ENCODE assay signal across 8 cellular contexts in the genomic region with DNA sequence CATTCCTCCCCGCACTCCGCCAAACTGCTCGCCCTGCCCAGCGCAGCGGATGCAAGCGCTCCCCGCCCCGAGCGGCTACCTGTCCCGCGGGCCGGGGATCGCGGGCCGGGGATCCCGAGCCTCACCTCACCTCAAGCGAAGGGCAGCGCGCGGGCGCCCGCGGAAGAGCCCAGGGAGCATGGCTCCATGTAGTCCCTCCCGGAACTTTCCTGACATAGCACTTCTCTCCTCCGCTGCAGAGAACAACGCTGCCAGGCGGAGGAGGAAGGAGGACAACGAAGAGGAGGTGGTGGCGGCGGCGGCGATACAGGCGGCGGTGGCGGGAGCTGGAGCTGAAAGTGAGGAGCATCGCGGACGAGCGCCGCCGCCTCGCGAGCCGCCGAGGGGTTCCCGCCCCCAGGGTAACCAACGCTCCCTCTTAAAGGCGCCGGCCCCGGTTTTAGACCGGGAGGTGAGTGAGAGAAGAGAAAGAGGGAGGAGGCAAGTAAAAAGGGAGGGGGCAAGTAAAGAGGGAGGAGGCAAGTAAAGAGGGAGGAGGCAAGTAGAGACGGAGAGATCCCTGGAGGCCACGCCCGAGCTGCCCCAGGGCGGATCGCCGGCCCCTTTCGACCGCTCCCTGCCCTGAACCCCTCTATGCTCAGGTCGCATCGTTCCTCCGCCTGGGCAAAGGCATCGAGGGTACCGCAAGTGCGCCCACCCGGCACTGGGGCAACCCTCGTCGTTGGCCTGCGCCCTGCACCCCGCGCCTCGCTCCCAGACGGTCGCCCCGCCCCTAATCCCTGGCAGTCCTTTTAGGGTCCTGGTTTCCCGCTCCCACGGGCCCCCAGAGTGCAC. TPM values are rescaled to one million over a fixed set of nuclear protein-coding genes. Genes with fewer than 3 reads are reported as not detected.
DNase-seq lines count a peak whose midpoint lies in the region; ATAC-seq and TF ChIP-seq lines count a peak whose summit lies in the region.

A gene with protein sequence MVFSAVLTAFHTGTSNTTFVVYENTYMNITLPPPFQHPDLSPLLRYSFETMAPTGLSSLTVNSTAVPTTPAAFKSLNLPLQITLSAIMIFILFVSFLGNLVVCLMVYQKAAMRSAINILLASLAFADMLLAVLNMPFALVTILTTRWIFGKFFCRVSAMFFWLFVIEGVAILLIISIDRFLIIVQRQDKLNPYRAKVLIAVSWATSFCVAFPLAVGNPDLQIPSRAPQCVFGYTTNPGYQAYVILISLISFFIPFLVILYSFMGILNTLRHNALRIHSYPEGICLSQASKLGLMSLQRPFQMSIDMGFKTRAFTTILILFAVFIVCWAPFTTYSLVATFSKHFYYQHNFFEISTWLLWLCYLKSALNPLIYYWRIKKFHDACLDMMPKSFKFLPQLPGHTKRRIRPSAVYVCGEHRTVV (minus strand): TSS at position 340 of the 834 bp plus-strand sequence. CDS start 37,746 bp downstream, outside the sequence.

- H3K9me3 ChIP-seq in SJSA1 (replicated peaks) (no peaks in the 10 kb centered on the region), upper lobe of right lung (no peaks in the 10 kb centered on the region)

- peak; percentile 82 for ATAC-seq in GM21786 (IDR thresholded peaks at IDR 0.05; ENCODE audit: unreplicated experiment)
- peak; percentile 83 to 96 for ATAC-seq in activated naive CD4-positive, alpha-beta T cell treated with anti-CD3 and anti-CD28 coated beads, Interleukin-2, amount 50 U/mL, for 72 hours
- peak; percentile 89 for ATAC-seq in upper lobe of right lung

- in situ Hi-C loops in KBM-7 (cut with MboI; ENCODE audit: low pct_unique_long_range_greater_than_20kb, low sequenced_read_pairs) = no loop called here

- DNase-seq in ELR (ENCODE audit: low read depth) (peak; percentile 86), KBM-7 (peak; percentile 92), SJSA1 (ENCODE audit: low read depth in 1 of 2, low spot score in 2 of 2) (peak; percentile 75 to 78), cardiac septum (ENCODE audit: low spot score) (peak; percentile 79), pons (ENCODE audit: low spot score) (peak; percentile 26), upper lobe of right lung (peak; percentile 80)
- peak; percentile 62 to 80 for DNase-seq in activated naive CD4-positive, alpha-beta T cell treated with anti-CD3 and anti-CD28 coated beads, Interleukin-2, amount 50 U/mL, for 72 hours (ENCODE audit: low spot score in 2 of 2)

- no peak for TF ChIP-seq CTCF in upper lobe of right lung (IDR thresholded peaks at IDR 0.05)

- no peaks in the 10 kb centered on the region for H3K9me3 Mint-ChIP-seq in activated naive CD4-positive, alpha-beta T cell treated with anti-CD3 and anti-CD28 coated beads, Interleukin-2, amount 50 U/mL, for 72 hours

- H3K36me3 Mint-ChIP-seq in activated naive CD4-positive, alpha-beta T cell treated with anti-CD3 and anti-CD28 coated beads, Interleukin-2, amount 50 U/mL, for 72 hours = no peaks in the 10 kb centered on the region

- H3K4me1 ChIP-seq in SJSA1 (replicated peaks) (peaks cover 5% of the 10 kb centered on the region; the same call in 1 of the 2 replicates), upper lobe of right lung (peaks cover 11% of the 10 kb centered on the region)

- H3K27me3 ChIP-seq in SJSA1 (replicated peaks) = peaks cover 28% of the 10 kb centered on the region
- peaks cover 8% of the 10 kb centered on the region for H3K27me3 ChIP-seq in upper lobe of right lung

- H3K27ac ChIP-seq in SJSA1 (no peak within 1 kb of the TSS), upper lobe of right lung (no peak within 1 kb of the TSS)

- peak within 1 kb of the TSS; percentile 53 for H3K4me3 ChIP-seq in SJSA1
- peak within 1 kb of the TSS; percentile 70 for H3K4me3 ChIP-seq in upper lobe of right lung

- peak within 1 kb of the TSS; percentile 32 to 58 for H3K27ac Mint-ChIP-seq in activated naive CD4-positive, alpha-beta T cell treated with anti-CD3 and anti-CD28 coated beads, Interleukin-2, amount 50 U/mL, for 72 hours

- H3K36me3 ChIP-seq in SJSA1 (no peaks in the 10 kb centered on the region), upper lobe of right lung (no peaks in the 10 kb centered on the region)

- intact Hi-C loops in cardiac septum (cut with DNase I) (loop anchor here (5.0 kb wide), 1 partner anchor 60 kb away; a partner anchor contains a TSS), upper lobe of right lung (cut with DNase I) (no loop called here)

RNA-seq across cellular contexts. Expression of the gene that starts here (rescaled TPM):
- total RNA-seq in SJSA1 (2014; rRNA removed; shearing (Covaris generic)) = 0.44 and 1.4 TPM in 2 replicates
- total RNA-seq in activated naive CD4-positive, alpha-beta T cell treated with anti-CD3 and anti-CD28 coated beads, Interleukin-2, amount 50 U/mL, for 72 hours = 1 to 10 TPM in 1 of 2 donors, under 1 TPM in 1; 0.41 to 1.3 TPM
- total RNA-seq in cardiac septum (1.8 TPM), upper lobe of right lung (0.55 TPM)

Comparison
In these comparisons a context has a peak if more than half of its experiments do, and no peak if none do; other contexts are left out.
1. Peak in DNase-seq, ATAC-seq and H3K4me3 ChIP-seq in upper lobe of right lung; RNA of the gene not detected or under 1 TPM.
2. DNase-seq: peak in every context shown above with its lines; median percentile 92 in KBM-7; 86 in ELR; 80 in upper lobe of right lung; 79 in cardiac septum; 76 in SJSA1; 71 in activated naive CD4-positive, alpha-beta T cell treated with anti-CD3 and anti-CD28 coated beads, Interleukin-2, amount 50 U/mL, for 72 hours; 26 in pons.